1 cellular context compared by ENCODE assay signal in genomic region chr19:34469026-34469425, GRCh38. TPM values are rescaled to one million over a fixed set of nuclear protein-coding genes. Genes with fewer than 3 reads are reported as not detected.
"Had no signal": no experiment of that assay in that cellular context is flagged by ENCODE, and none has a peak within 500 bp of the region (broad histone marks: within the 10 kb centered on the region; RNA-seq: fewer than 3 reads in every experiment).

No MANE protein-coding gene starts in this region.

RNA-seq across cellular contexts. Expression of gene WTIP, which starts 12.5 kb away (rescaled TPM):
- polyA plus RNA-seq: naive thymus-derived CD4-positive, alpha-beta T cell had no signal
